8 cellular contexts compared by ENCODE assay signal in genomic region chr17:75087182-75087557, GRCh38. TPM values are rescaled to one million over a fixed set of nuclear protein-coding genes. Genes with fewer than 3 reads are reported as not detected.
DNase-seq lines count a peak whose midpoint lies in the region; ATAC-seq, FAIRE-seq and TF ChIP-seq lines count a peak whose summit lies in the region.

No MANE protein-coding gene starts in this region.

- ATAC-seq in HG02852 (IDR thresholded peaks at IDR 0.05; ENCODE audit: unreplicated experiment) (no peak), GM18511 (IDR thresholded peaks at IDR 0.05; ENCODE audit: unreplicated experiment) (no peak)

- peak overlapping the region; percentile 93 for H2BK15ac ChIP-seq in neuronal stem cell (ENCODE audit: low read length)

- no peak overlapping the region for H2BK12ac ChIP-seq in neuronal stem cell (ENCODE audit: low read length)

- H3K9me3 ChIP-seq in BLaER1 treated with 17β-estradiol and CSF1 and Interleukin-3, amounts not matched to agents 10 nM and 100 nM (replicated peaks in 1 of 11) = no peaks in the 10 kb centered on the region
- no peaks in the 10 kb centered on the region for H3K9me3 ChIP-seq in NT2/D1 (ENCODE audit: insufficient read depth, low read length)
- H3K9me3 ChIP-seq in neuronal stem cell (replicated peaks in 1 of 2; ENCODE audit: control insufficient read depth in 2 of 2, insufficient read depth in 1 of 2, low read depth in 1 of 2, low read length in 2 of 2) = peaks cover 0 to 2% of the 10 kb centered on the region in 2 donors

- peak overlapping the region; percentile 81 for H2BK120ac ChIP-seq in neuronal stem cell (ENCODE audit: low read depth, low read length)

- FAIRE-seq in urothelium cell line (lab: Jason Lieb, UNC) = no peak

- no CpG with 5 or more reads among the region's 12 CpGs for WGBS in neuronal stem cell (ENCODE audit: extremely low coverage in 2 of 2, insufficient read length in 2 of 2, insufficient replicate concordance in 1 of 2), 2 donors

- H3K79me1 ChIP-seq in neuronal stem cell (ENCODE audit: low read depth, low read length) = no peaks in the 10 kb centered on the region

- H4K8ac ChIP-seq in neuronal stem cell (ENCODE audit: low read depth, low read length) = peak overlapping the region; percentile 74

- peak overlapping the region; percentile 96 for H3K23ac ChIP-seq in neuronal stem cell (ENCODE audit: low read depth, low read length, poor library complexity)

- peaks cover 43 to 95% (median 75%) of the 10 kb centered on the region in 10 experiments for H3K4me1 ChIP-seq in BLaER1 treated with 17β-estradiol and CSF1 and Interleukin-3, amounts not matched to agents 10 nM and 100 nM
- H3K4me1 ChIP-seq in NT2/D1 (ENCODE audit: insufficient read depth, insufficient read length) (peaks cover 14% of the 10 kb centered on the region), neuronal stem cell (ENCODE audit: control insufficient read depth in 2 of 2, insufficient read depth in 1 of 2, low read depth in 1 of 2, low read length in 2 of 2) (peaks cover 19 to 38% of the 10 kb centered on the region in 2 donors)

- H3K4me2 ChIP-seq in BLaER1 treated with 17β-estradiol and CSF1 and Interleukin-3, amounts not matched to agents 10 nM and 100 nM = peak overlapping the region; percentile 91 to 99 (median 97)
- peak overlapping the region; percentile 87 for H3K4me2 ChIP-seq in neuronal stem cell (ENCODE audit: insufficient read depth, low read length, poor library complexity, severe bottlenecking)

- H3K36me3 ChIP-seq in BLaER1 treated with 17β-estradiol and CSF1 and Interleukin-3, amounts not matched to agents 10 nM and 100 nM = no peaks in the 10 kb centered on the region
- H3K36me3 ChIP-seq in NT2/D1 (ENCODE audit: insufficient read depth, insufficient read length, low read length) (peaks cover 2% of the 10 kb centered on the region), neuronal stem cell (replicated peaks in 1 of 2; ENCODE audit: control insufficient read depth in 2 of 2, insufficient read depth in 2 of 2, low read length in 2 of 2) (no peaks in the 10 kb centered on the region)

- peaks cover 0 to 5% (median 0%) of the 10 kb centered on the region in 11 experiments; a peak in 2 of 22 replicates for H3K27me3 ChIP-seq in BLaER1 treated with 17β-estradiol and CSF1 and Interleukin-3, amounts not matched to agents 10 nM and 100 nM
- H3K27me3 ChIP-seq in NT2/D1 (ENCODE audit: insufficient read depth, insufficient read length) = no peaks in the 10 kb centered on the region
- H3K27me3 ChIP-seq in neuronal stem cell (ENCODE audit: control insufficient read depth in 3 of 3, insufficient read depth in 3 of 3, low read depth in 1 of 3, low read length in 3 of 3) = peaks cover 0 to 1% (median 0%) of the 10 kb centered on the region in 3 experiments

- H4K20me1 ChIP-seq in BLaER1 treated with 17β-estradiol and CSF1 and Interleukin-3, amounts not matched to agents 10 nM and 100 nM = peaks cover 0 to 12% (median 0%) of the 10 kb centered on the region in 11 experiments; a peak in 1 of 22 replicates

- H3K27ac ChIP-seq in BLaER1 treated with 17β-estradiol and CSF1 and Interleukin-3, amounts not matched to agents 10 nM and 100 nM = peak overlapping the region; percentile 79 to 93 (median 89)
- peak overlapping the region; percentile 76 for H3K27ac ChIP-seq in neuronal stem cell (replicated peaks; ENCODE audit: low read length)

- peak overlapping the region; percentile 59 to 76 (median 68) for H3K4me3 ChIP-seq in BLaER1 treated with 17β-estradiol and CSF1 and Interleukin-3, amounts not matched to agents 10 nM and 100 nM
- H3K4me3 ChIP-seq in NT2/D1 (ENCODE audit: insufficient read length, low read depth) = peak overlapping the region; percentile 55
- H3K4me3 ChIP-seq in epithelial cell of esophagus (ENCODE audit: low read length) = peak overlapping the region; percentile 56
- peak overlapping the region in 1 of 2 donors; percentile 86 for H3K4me3 ChIP-seq in neuronal stem cell (ENCODE audit: low read length in 2 of 2)

- peak overlapping the region; percentile 80 to 90 (median 86) for H3K9ac ChIP-seq in BLaER1 treated with 17β-estradiol and CSF1 and Interleukin-3, amounts not matched to agents 10 nM and 100 nM
- H3K9ac ChIP-seq in NT2/D1 (ENCODE audit: insufficient read length, low read depth) (peak overlapping the region; percentile 92), neuronal stem cell (ENCODE audit: low read depth, low read length, poor library complexity) (peak overlapping the region; percentile 78)

- peak overlapping the region; percentile 99 for H3K18ac ChIP-seq in neuronal stem cell (ENCODE audit: low read length)

- H4K91ac ChIP-seq in neuronal stem cell (ENCODE audit: low read depth, low read length, poor library complexity) = no peak overlapping the region

- H2AK5ac ChIP-seq in neuronal stem cell (ENCODE audit: low read depth, low read length) = no peak overlapping the region

- H3K14ac ChIP-seq in neuronal stem cell (ENCODE audit: low read length) = no peak overlapping the region

- H2AFZ ChIP-seq in neuronal stem cell (ENCODE audit: low read length) = peak overlapping the region; percentile 81

- DNase-seq in NT2/D1 (ENCODE audit: low read depth, low spot score) (no peak), epithelial cell of esophagus (ENCODE audit: low read depth) (no peak), neuronal stem cell (ENCODE audit: low spot score) (no peak), NCI-H187 (lab: John Stamatoyannopoulos, UW) (no peak), urothelium cell line (ENCODE audit: low spot score) (no peak)

- TF ChIP-seq CTCF in epithelial cell of esophagus (IDR thresholded peaks at IDR 0.05; ENCODE audit: insufficient read depth, low read depth, low read length, missing control alignments) = no peak

- no peak overlapping the region for H3K4ac ChIP-seq in neuronal stem cell (ENCODE audit: low read length)

- H2BK5ac ChIP-seq in neuronal stem cell (ENCODE audit: low read length) = no peak overlapping the region

RNA-seq across cellular contexts. Expression of gene SLC16A5, which starts 0.6 kb away (rescaled TPM):
- polyA plus RNA-seq in neuronal stem cell (2013, experiment 1 of 2) = 7.7 TPM
- 7.9 TPM for polyA plus RNA-seq in neuronal stem cell (2013, experiment 2 of 2)

RNA-seq across cellular contexts. Expression of gene ARMC7, which starts 22.6 kb away (rescaled TPM):
- polyA plus RNA-seq in neuronal stem cell (2013, experiment 1 of 2) = 7.3 TPM
- 6.9 TPM for polyA plus RNA-seq in neuronal stem cell (2013, experiment 2 of 2)

RNA-seq across cellular contexts. Expression of gene KCTD2, which starts 40.1 kb away (rescaled TPM):
- polyA plus RNA-seq in neuronal stem cell (2013, experiment 1 of 2) = 24.7 TPM
- 24.7 TPM for polyA plus RNA-seq in neuronal stem cell (2013, experiment 2 of 2)

RNA-seq across cellular contexts. Expression of gene ATP5PD, which starts 40.4 kb away (rescaled TPM):
- 310 TPM for polyA plus RNA-seq in neuronal stem cell (2013, experiment 1 of 2)
- polyA plus RNA-seq in neuronal stem cell (2013, experiment 2 of 2) = 301 TPM

RNA-seq across cellular contexts. Expression of gene NT5C, which starts 44.4 kb away (rescaled TPM):
- polyA plus RNA-seq in neuronal stem cell (2013, experiment 1 of 2) = 59.9 TPM
- 58.9 TPM for polyA plus RNA-seq in neuronal stem cell (2013, experiment 2 of 2)
